In genomic region chr10:86878973-86879781, GRCh38 we compare ENCODE assay signal across 15 cellular contexts.
DNase-seq lines count a peak whose midpoint lies in the region; ATAC-seq and TF ChIP-seq lines count a peak whose summit lies in the region.
"Had no signal": no experiment of that assay in that cellular context is flagged by ENCODE, and none has a peak within 500 bp of the region (broad histone marks: within the 10 kb centered on the region; RNA-seq: fewer than 3 reads in every experiment).

No MANE protein-coding gene starts in this region.

- no peaks in the 10 kb centered on the region for H3K27me3 ChIP-seq in DND-41 (ENCODE audit: insufficient read depth, low read length, poor library complexity)
- H3K27me3 ChIP-seq: right atrium auricular region had no signal

- H3K27me3 Mint-ChIP-seq in activated naive CD8-positive, alpha-beta T cell treated with anti-CD3 and anti-CD28 coated beads, Interleukin-2, amount 50 U/mL, for 24 hours = no peaks in the 10 kb centered on the region
- H3K27me3 Mint-ChIP-seq: activated naive CD8-positive, alpha-beta T cell; naive thymus-derived CD4-positive, alpha-beta T cell; type B pancreatic cell had no signal

- no peak for DNase-seq in DND-41
- DNase-seq in activated naive CD8-positive, alpha-beta T cell treated with anti-CD3 and anti-CD28 coated beads, Interleukin-2, amount 50 U/mL, for 24 hours = no peak
- no peak for DNase-seq in NCI-H187 treated with DMSO at 0.1 percent for 48 hours (lab: John Stamatoyannopoulos, UW)
- DNase-seq: activated CD4-positive, alpha-beta T cell treated with anti-CD3 and anti-CD28 coated beads, Interleukin-2, amount 50 U/mL, for 4 hours; naive thymus-derived CD4-positive, alpha-beta T cell; NCI-H2081 treated with DMSO at 0.1 percent for 48 hours; T-helper 1 cell had no signal

- no peak for TF ChIP-seq CTCF in DND-41 (IDR thresholded peaks at IDR 0.05; ENCODE audit: borderline replicate concordance, extremely low read depth, low read length, poor library complexity, severe bottlenecking)

- no peaks in the 10 kb centered on the region for H3K79me2 ChIP-seq in DND-41 (ENCODE audit: insufficient read depth, low read length)

- H4K20me1 ChIP-seq in DND-41 (ENCODE audit: insufficient read depth, low read length) = no peaks in the 10 kb centered on the region

- H3K9ac ChIP-seq in DND-41 (ENCODE audit: low read depth, low read length) = no peak overlapping the region

- no peaks in the 10 kb centered on the region for H3K9me3 Mint-ChIP-seq in activated naive CD8-positive, alpha-beta T cell treated with anti-CD3 and anti-CD28 coated beads, Interleukin-2, amount 50 U/mL, for 24 hours
- H3K9me3 Mint-ChIP-seq: naive thymus-derived CD4-positive, alpha-beta T cell; type B pancreatic cell had no signal

- H3K4me1 ChIP-seq in DND-41 (ENCODE audit: insufficient read depth, low read length) = peaks cover 3% of the 10 kb centered on the region; the same call in 1 of the 2 replicates

- no peak overlapping the region for H3K4me3 ChIP-seq in DND-41 (ENCODE audit: low read depth in 1 of 2, low read length in 2 of 2)
- H3K4me3 ChIP-seq: right atrium auricular region had no signal

- no peak overlapping the region for H2AFZ ChIP-seq in DND-41 (ENCODE audit: low read depth, low read length)

- no peaks in the 10 kb centered on the region for H3K9me3 ChIP-seq in DND-41 (ENCODE audit: insufficient read depth, low read length, severe bottlenecking)
- H3K9me3 ChIP-seq: right atrium auricular region had no signal

- H3K4me1 Mint-ChIP-seq in activated naive CD8-positive, alpha-beta T cell treated with anti-CD3 and anti-CD28 coated beads, Interleukin-2, amount 50 U/mL, for 24 hours = peaks cover 14% of the 10 kb centered on the region

- no peak overlapping the region for H3K27ac Mint-ChIP-seq in activated naive CD8-positive, alpha-beta T cell treated with anti-CD3 and anti-CD28 coated beads, Interleukin-2, amount 50 U/mL, for 24 hours
- H3K27ac Mint-ChIP-seq: activated naive CD8-positive, alpha-beta T cell; naive thymus-derived CD4-positive, alpha-beta T cell; type B pancreatic cell had no signal

- H3K4me2 ChIP-seq in DND-41 (ENCODE audit: insufficient read depth, low read length) = no peak overlapping the region

- ATAC-seq in DND-41 (ENCODE audit: insufficient read depth, low read depth) = peak; percentile 24; the same call in 1 of the 3 replicates
- ATAC-seq in GM19397 (IDR thresholded peaks at IDR 0.05; ENCODE audit: unreplicated experiment) = peak; percentile 61
- ATAC-seq in HG03064 (IDR thresholded peaks at IDR 0.05; ENCODE audit: low read depth, unreplicated experiment) = peak; percentile 73
- ATAC-seq in activated naive CD8-positive, alpha-beta T cell treated with anti-CD3 and anti-CD28 coated beads, Interleukin-2, amount 50 U/mL, for 24 hours = peak; percentile 95
- ATAC-seq in HG02642 (IDR thresholded peaks at IDR 0.05; ENCODE audit: poor library complexity, unreplicated experiment) = no peak
- ATAC-seq in GM18858 (IDR thresholded peaks at IDR 0.05; ENCODE audit: unreplicated experiment) = no peak
- ATAC-seq in GM18498 (IDR thresholded peaks at IDR 0.05; ENCODE audit: unreplicated experiment) = no peak
- ATAC-seq: naive thymus-derived CD4-positive, alpha-beta T cell had no signal

- no peak overlapping the region for H3K4me3 Mint-ChIP-seq in activated naive CD8-positive, alpha-beta T cell treated with anti-CD3 and anti-CD28 coated beads, Interleukin-2, amount 50 U/mL, for 24 hours
- H3K4me3 Mint-ChIP-seq: activated naive CD8-positive, alpha-beta T cell; naive thymus-derived CD4-positive, alpha-beta T cell; type B pancreatic cell had no signal

- H3K36me3 Mint-ChIP-seq in activated naive CD8-positive, alpha-beta T cell treated with anti-CD3 and anti-CD28 coated beads, Interleukin-2, amount 50 U/mL, for 24 hours (ENCODE audit: low read depth) = peaks cover 1% of the 10 kb centered on the region

- H3K36me3 ChIP-seq in DND-41 (ENCODE audit: insufficient read depth, low read length) = peaks cover 4% of the 10 kb centered on the region; the same call in 1 of the 2 replicates

- no peak overlapping the region for H3K27ac ChIP-seq in DND-41 (ENCODE audit: low read length)
- H3K27ac ChIP-seq: right atrium auricular region had no signal

Comparison
In these comparisons a context has a peak if more than half of its experiments do, and no peak if none do; other contexts are left out.
1. ATAC-seq: peak in DND-41 (single experiment), GM19397 (single experiment), HG03064 (single experiment) and activated naive CD8-positive, alpha-beta T cell treated with anti-CD3 and anti-CD28 coated beads, Interleukin-2, amount 50 U/mL, for 24 hours (single experiment); none in HG02642 (single experiment), GM18858 (single experiment) and GM18498 (single experiment).